In genomic region chr12:113837059-113837458, GRCh38 we compare ENCODE assay signal across 19 cellular contexts.
DNase-seq lines count a peak whose midpoint lies in the region; FAIRE-seq and TF ChIP-seq lines count a peak whose summit lies in the region.
"Had no signal": no experiment of that assay in that cellular context is flagged by ENCODE, and none has a peak within 500 bp of the region (broad histone marks: within the 10 kb centered on the region; RNA-seq: fewer than 3 reads in every experiment).

No MANE protein-coding gene starts in this region.

- no peaks in the 10 kb centered on the region for H3K9me2 ChIP-seq in GM23248 (ENCODE audit: insufficient read depth)

- intact Hi-C loops in mammary epithelial cell (cut with micrococcal nuclease) (no loop called here), colonic mucosa (cut with DNase I) (no loop called here)

- CTCF ChIA-PET in mammary epithelial cell (lab: Charles Lee; ENCODE audit: low non-redundant PET): no interaction called here

- in situ Hi-C loops in GM23248 (cut with MboI): no loop called here
- in situ Hi-C loops in mammary epithelial cell (cut with MboI; ENCODE audit: low sequenced_read_pairs in 2 of 2): no loop called here

- peak overlapping the region; percentile 64 for H3K27ac Mint-ChIP-seq in neural progenitor cell
- H3K27ac Mint-ChIP-seq: IgD-negative memory B cell had no signal

- H3K4me3 Mint-ChIP-seq in neural progenitor cell: no peak overlapping the region
- H3K4me3 Mint-ChIP-seq: CD4-positive, alpha-beta memory T cell; IgD-negative memory B cell had no signal

- DNase-seq in AG09309 (ENCODE audit: low read depth): peak; percentile 8
- peak; percentile 42 for DNase-seq in GM23248
- DNase-seq in fibroblast of gingiva (ENCODE audit: low read depth): peak; percentile 33
- DNase-seq in neural progenitor cell (ENCODE audit: low spot score): no peak
- no peak for DNase-seq in mammary epithelial cell
- DNase-seq in central memory CD4-positive, alpha-beta T cell: no peak
- no peak for DNase-seq in colonic mucosa
- DNase-seq in HTR-8/SVneo (ENCODE audit: insufficient read length, low spot score): no peak
- DNase-seq: CD4-positive, alpha-beta memory T cell; DMS79 treated with DMSO at 0.1 percent for 48 hours; GDM1; NCI-H2029 treated with DMSO at 0.1 percent for 48 hours; NCI-H526; NK-92 treated with Interleukin-12 subunit alpha and Interleukin-12 subunit beta, amount 100 ng/mL, for 24 hours; SJCRH30 had no signal

- H3K27me3 Mint-ChIP-seq in neural progenitor cell (ENCODE audit: insufficient read depth, low read depth): peaks cover 13% of the 10 kb centered on the region
- H3K27me3 Mint-ChIP-seq: CD4-positive, alpha-beta memory T cell; IgD-negative memory B cell had no signal

- H3K4me1 ChIP-seq in GM23248 (ENCODE audit: insufficient read depth) (no peaks in the 10 kb centered on the region), neural progenitor cell (peaks cover 16% of the 10 kb centered on the region), mammary epithelial cell (ENCODE audit: insufficient read depth, low read length) (no peaks in the 10 kb centered on the region), colonic mucosa (no peaks in the 10 kb centered on the region)

- H3F3A ChIP-seq in GM23248 (ENCODE audit: insufficient read depth) (no peaks in the 10 kb centered on the region), neural progenitor cell (ENCODE audit: low read depth) (peaks cover 21% of the 10 kb centered on the region)

- peaks cover 49% of the 10 kb centered on the region for H3K4me1 Mint-ChIP-seq in neural progenitor cell

- BruUV-seq in mammary epithelial cell (replicated peaks; lab: Mats Ljungman, UMichigan): no TSS peak

- no peaks in the 10 kb centered on the region for H3K79me2 ChIP-seq in GM23248 (ENCODE audit: insufficient read depth)
- no peaks in the 10 kb centered on the region for H3K79me2 ChIP-seq in neural progenitor cell (ENCODE audit: low read depth)
- H3K79me2 ChIP-seq in mammary epithelial cell (ENCODE audit: insufficient read depth, low read length): no peaks in the 10 kb centered on the region

- H3K4me2 ChIP-seq in GM23248 (ENCODE audit: unreplicated experiment) (no peak overlapping the region), neural progenitor cell (no peak overlapping the region), mammary epithelial cell (ENCODE audit: insufficient read depth, low read depth, low read length) (no peak overlapping the region)

- FAIRE-seq in HTR-8/SVneo (lab: Jason Lieb, UNC): no peak
- FAIRE-seq: A204.1, H54 had no signal

- H3K9me3 Mint-ChIP-seq in neural progenitor cell: no peaks in the 10 kb centered on the region
- H3K9me3 Mint-ChIP-seq: IgD-negative memory B cell had no signal

- H3K27ac ChIP-seq in GM23248 (no peak overlapping the region), neural progenitor cell (no peak overlapping the region), mammary epithelial cell (ENCODE audit: insufficient read depth, low read depth, low read length) (no peak overlapping the region), colonic mucosa (no peak overlapping the region)
- H3K27ac ChIP-seq: RWPE1, SJCRH30 had no signal

- H4K20me1 ChIP-seq in GM23248 (ENCODE audit: insufficient read depth): no peaks in the 10 kb centered on the region
- H4K20me1 ChIP-seq in neural progenitor cell (ENCODE audit: low read depth): peaks cover 3% of the 10 kb centered on the region
- no peaks in the 10 kb centered on the region for H4K20me1 ChIP-seq in mammary epithelial cell (ENCODE audit: insufficient read depth, low read length)

- no peaks in the 10 kb centered on the region for H3K36me3 ChIP-seq in GM23248 (ENCODE audit: low read depth)
- H3K36me3 ChIP-seq in neural progenitor cell: no peaks in the 10 kb centered on the region
- H3K36me3 ChIP-seq in mammary epithelial cell (ENCODE audit: insufficient read depth, low read length): no peaks in the 10 kb centered on the region
- H3K36me3 ChIP-seq in colonic mucosa: no peaks in the 10 kb centered on the region
- H3K36me3 ChIP-seq: SJCRH30 had no signal

- H3K27me3 ChIP-seq in GM23248 (replicated peaks; ENCODE audit: insufficient read depth): no peaks in the 10 kb centered on the region
- no peaks in the 10 kb centered on the region for H3K27me3 ChIP-seq in neural progenitor cell
- H3K27me3 ChIP-seq in mammary epithelial cell (ENCODE audit: insufficient read depth, low read length): no peaks in the 10 kb centered on the region
- H3K27me3 ChIP-seq in colonic mucosa: no peaks in the 10 kb centered on the region
- H3K27me3 ChIP-seq: SJCRH30 had no signal

- H2AFZ ChIP-seq in GM23248: no peak overlapping the region
- H2AFZ ChIP-seq in neural progenitor cell (replicated peaks): no peak overlapping the region
- H2AFZ ChIP-seq in mammary epithelial cell (ENCODE audit: low read depth, low read length): no peak overlapping the region

- dilution Hi-C loops in mammary epithelial cell (cut with HindIII; ENCODE audit: low sequenced_read_pairs): no loop called here

- TF ChIP-seq CTCF in AG09309 (IDR thresholded peaks at IDR 0.05; ENCODE audit: control insufficient read depth, insufficient read depth, low read depth, low read length, missing control alignments): no peak
- no peak for TF ChIP-seq CTCF in neural progenitor cell (IDR thresholded peaks at IDR 0.05)
- no peak for TF ChIP-seq CTCF in mammary epithelial cell (conservative IDR thresholded peaks at IDR 0.05 in 1 of 2, IDR thresholded peaks at IDR 0.05 in 1 of 2; ENCODE audit: extremely low read depth in 1 of 2, insufficient read depth in 1 of 2, low read depth in 1 of 2, low read length in 2 of 2)
- TF ChIP-seq CTCF in colonic mucosa (IDR thresholded peaks at IDR 0.05): no peak

- H3K9ac ChIP-seq in GM23248: no peak overlapping the region
- no peak overlapping the region for H3K9ac ChIP-seq in neural progenitor cell
- H3K9ac ChIP-seq in mammary epithelial cell (ENCODE audit: insufficient read depth, low read length): no peak overlapping the region
- no peak overlapping the region for H3K9ac ChIP-seq in colonic mucosa (ENCODE audit: low read depth in 2 of 2, low read length in 2 of 2)

- H3K9me3 ChIP-seq in GM23248 (ENCODE audit: low read depth) (no peaks in the 10 kb centered on the region), neural progenitor cell (ENCODE audit: low read depth) (no peaks in the 10 kb centered on the region), mammary epithelial cell (replicated peaks; ENCODE audit: insufficient read depth, low read length) (no peaks in the 10 kb centered on the region), colonic mucosa (no peaks in the 10 kb centered on the region)
- H3K9me3 ChIP-seq: SJCRH30 had no signal

- H3K4me3 ChIP-seq in AG09309 (ENCODE audit: control insufficient read depth, low read depth, low read length) (no peak overlapping the region), GM23248 (no peak overlapping the region), neural progenitor cell (no peak overlapping the region), mammary epithelial cell (replicated peaks in 1 of 3; ENCODE audit: insufficient read depth in 1 of 3, low read depth in 2 of 3, low read length in 3 of 3) (no peak overlapping the region), colonic mucosa (no peak overlapping the region)
- H3K4me3 ChIP-seq: SJCRH30 had no signal

- no peaks in the 10 kb centered on the region for H3K36me3 Mint-ChIP-seq in neural progenitor cell

- 49 to 62% methylated on average over 4 of the region's 4 CpGs for WGBS in GM23248 (ENCODE audit: low coverage in 1 of 2, low lambda C conversion rate in 2 of 2, missing lambda C conversion rate in 2 of 2), 2 experiments
- WGBS in mammary epithelial cell (ENCODE audit: low coverage, missing lambda C conversion rate): 52% methylated on average over 4 of the region's 4 CpGs

Comparison
In these comparisons a context has a peak if more than half of its experiments do, and no peak if none do; other contexts are left out.
1. DNase-seq: peak in AG09309 (single experiment), GM23248 (single experiment) and fibroblast of gingiva (single experiment); none in neural progenitor cell (single experiment), mammary epithelial cell (single experiment), central memory CD4-positive, alpha-beta T cell (single experiment), colonic mucosa (single experiment) and HTR-8/SVneo (single experiment).